ENCODE assay signal across 15 cellular contexts in the genomic region with DNA sequence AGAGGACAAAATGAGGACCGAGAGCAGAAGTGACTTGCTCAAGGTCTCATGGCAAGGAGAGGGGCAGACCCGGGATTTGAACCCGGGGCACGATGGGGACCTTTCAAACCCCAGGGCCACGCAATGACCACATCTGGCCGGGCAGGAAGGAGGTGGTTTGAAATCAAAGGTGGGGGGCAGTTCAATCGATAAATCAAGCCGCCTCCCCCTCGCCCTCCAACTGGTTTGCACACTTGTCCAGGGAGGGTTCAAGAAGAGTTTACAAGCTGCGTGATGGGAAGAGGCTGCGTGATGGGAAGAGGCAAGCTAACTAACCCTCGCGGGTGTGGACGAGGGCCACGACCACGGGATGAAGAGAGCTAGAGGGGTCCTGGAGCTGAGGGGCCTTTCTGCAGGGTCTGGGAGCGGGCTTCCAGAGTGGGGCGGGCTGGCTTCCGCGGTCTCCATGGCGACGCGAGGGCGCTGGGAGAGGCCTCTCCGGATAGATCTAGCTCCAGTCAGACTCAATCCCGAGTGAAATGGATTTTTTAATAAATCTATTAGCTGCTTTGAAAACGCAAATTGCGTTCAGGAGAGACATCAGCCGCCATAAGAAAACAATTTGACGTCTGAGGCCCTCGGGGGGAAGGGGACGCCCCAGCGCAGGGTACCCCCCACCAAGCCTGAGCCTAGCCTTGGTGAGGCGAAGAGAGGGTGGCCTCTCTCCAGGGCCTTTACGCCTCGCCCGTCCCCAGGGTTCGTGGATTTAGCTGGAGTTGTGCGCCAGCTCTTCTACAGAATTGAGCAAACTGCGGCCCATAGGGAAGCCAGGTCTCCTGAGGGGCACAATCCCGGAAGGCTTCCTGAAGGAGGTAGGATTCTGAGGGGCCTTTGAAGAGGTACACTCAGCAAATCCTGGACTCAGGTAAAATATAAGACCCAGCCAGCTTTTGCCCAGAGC.
"Had no signal": no experiment of that assay in that cellular context is flagged by ENCODE, and none has a peak within 500 bp of the region (broad histone marks: within the 10 kb centered on the region; RNA-seq: fewer than 3 reads in every experiment).

No MANE protein-coding gene starts in this region.

- H3K27me3 ChIP-seq: foreskin keratinocyte, hepatocyte had no signal

- H3K4me3 ChIP-seq: hepatocyte, lower lobe of right lung, stomach had no signal

- H3K4me3 Mint-ChIP-seq: dendritic cell treated with granulocyte-macrophage colony-stimulating factor and Interleukin-4, amounts not matched to agents 40 ng/mL and 50 ng/mL, for 4 days; memory B cell; natural killer cell treated with Interleukin-12 subunit alpha and Interleukin-12 subunit beta and Interleukin-15 and Interleukin-18, amount 100 ng/mL, for 72 hours; stimulated activated naive B cell treated with anti-CD40 and anti-IgM and Interleukin-4, amounts not matched to agents 10 μg/mL and 1 μg/mL and 100 μg/mL, for 72 hours had no signal

- ATAC-seq: foreskin keratinocyte; left lobe of liver; lower lobe of right lung; natural killer cell treated with Interleukin-12 subunit alpha and Interleukin-12 subunit beta and Interleukin-15 and Interleukin-18, amount 100 ng/mL, for 72 hours; sciatic nerve; stimulated activated naive B cell treated with anti-CD40 and anti-IgM and Interleukin-4, amounts not matched to agents 10 μg/mL and 1 μg/mL and 100 μg/mL, for 72 hours had no signal

- H3K27ac ChIP-seq: foreskin keratinocyte, hepatocyte, lower lobe of right lung, stomach had no signal

- DNase-seq: foreskin keratinocyte; lower lobe of right lung; midbrain; stimulated activated CD4-positive, alpha-beta T cell treated with anti-CD3 and anti-CD28 coated beads, Interleukin-2, amount 100 ng/mL, for 24 hours; stimulated activated CD4-positive, alpha-beta T cell treated with anti-CD3 and anti-CD28 coated beads, Interleukin-4, amount 100 ng/mL, for 4 hours; stimulated activated naive B cell treated with anti-CD40 and anti-IgM and Interleukin-4, amounts not matched to agents 10 μg/mL and 1 μg/mL and 100 μg/mL, for 72 hours; stomach; substantia nigra; trophoblast cell had no signal

- H3K36me3 ChIP-seq: lower lobe of right lung, stomach had no signal

- H3K4me1 Mint-ChIP-seq: memory B cell had no signal

- H3K4me2 ChIP-seq: hepatocyte had no signal

- H3K79me2 ChIP-seq: hepatocyte had no signal

- H3K27ac Mint-ChIP-seq: dendritic cell treated with granulocyte-macrophage colony-stimulating factor and Interleukin-4, amounts not matched to agents 40 ng/mL and 50 ng/mL, for 4 days; memory B cell; natural killer cell treated with Interleukin-12 subunit alpha and Interleukin-12 subunit beta and Interleukin-15 and Interleukin-18, amount 100 ng/mL, for 72 hours; stimulated activated naive B cell treated with anti-CD40 and anti-IgM and Interleukin-4, amounts not matched to agents 10 μg/mL and 1 μg/mL and 100 μg/mL, for 72 hours had no signal

- H3K9me3 Mint-ChIP-seq: dendritic cell treated with granulocyte-macrophage colony-stimulating factor and Interleukin-4, amounts not matched to agents 40 ng/mL and 50 ng/mL, for 4 days; natural killer cell treated with Interleukin-12 subunit alpha and Interleukin-12 subunit beta and Interleukin-15 and Interleukin-18, amount 100 ng/mL, for 72 hours had no signal

- H3K36me3 Mint-ChIP-seq: stimulated activated naive B cell treated with anti-CD40 and anti-IgM and Interleukin-4, amounts not matched to agents 10 μg/mL and 1 μg/mL and 100 μg/mL, for 72 hours had no signal

- H3K4me1 ChIP-seq: foreskin keratinocyte, lower lobe of right lung had no signal
